ENCODE assay signal across 30 cellular contexts in genomic region chr20:4322499-4322898, GRCh38.
A peak's percentile ranks its signal among the peaks of the same experiment; 100 is the strongest.
DNase-seq lines count a peak whose midpoint lies in the region; ATAC-seq, FAIRE-seq and TF ChIP-seq lines count a peak whose summit lies in the region.
"Had no signal": no experiment of that assay in that cellular context is flagged by ENCODE, and none has a peak within 500 bp of the region (broad histone marks: within the 10 kb centered on the region; RNA-seq: fewer than 3 reads in every experiment).

No MANE protein-coding gene starts in this region.

- peaks cover 0 to 3% of the 10 kb centered on the region in 2 donors for H3K9me3 Mint-ChIP-seq in stimulated activated naive B cell treated with anti-CD40 and anti-IgM and Interleukin-4, amounts not matched to agents 10 μg/mL and 1 μg/mL and 100 μg/mL, for 72 hours

- TF ChIP-seq CTCF in SK-N-SH (IDR thresholded peaks at IDR 0.05) (no peak), epithelial cell of esophagus (IDR thresholded peaks at IDR 0.05; ENCODE audit: insufficient read depth, low read depth, low read length, missing control alignments) (peak; percentile 8)

- no peaks in the 10 kb centered on the region for H3K36me3 Mint-ChIP-seq in stimulated activated naive B cell treated with anti-CD40 and anti-IgM and Interleukin-4, amounts not matched to agents 10 μg/mL and 1 μg/mL and 100 μg/mL, for 72 hours
- H3K36me3 Mint-ChIP-seq: CD4-positive, alpha-beta memory T cell had no signal

- ATAC-seq in SK-N-SH treated with all-trans-retinoic acid at 6 μM for 48 hours = no peak
- peak; percentile 48 to 53 for ATAC-seq in stimulated activated naive B cell treated with anti-CD40 and anti-IgM and Interleukin-4, amounts not matched to agents 10 μg/mL and 1 μg/mL and 100 μg/mL, for 72 hours (replicated peaks)
- ATAC-seq: GM23338 had no signal

- H3K9me2 ChIP-seq in SK-N-SH (no peaks in the 10 kb centered on the region), GM23248 (ENCODE audit: insufficient read depth) (no peaks in the 10 kb centered on the region)

- H3K36me3 ChIP-seq in SK-N-SH (replicated peaks in 1 of 2; ENCODE audit: control insufficient read depth in 1 of 2, insufficient read depth in 2 of 2, low read length in 1 of 2) (no peaks in the 10 kb centered on the region), GM23248 (ENCODE audit: low read depth) (no peaks in the 10 kb centered on the region)

- WGBS in SK-N-SH (ENCODE audit: low lambda C conversion rate) = 6% methylated on average over 1 of the region's 1 CpG
- 29 to 42% methylated on average over 1 of the region's 1 CpG for WGBS in GM23248 (ENCODE audit: low coverage in 1 of 2, low lambda C conversion rate in 2 of 2, missing lambda C conversion rate in 2 of 2), 2 experiments

- H3F3A ChIP-seq in SK-N-SH (replicated peaks; ENCODE audit: insufficient read depth) (no peaks in the 10 kb centered on the region), GM23248 (ENCODE audit: insufficient read depth) (no peaks in the 10 kb centered on the region)

- in situ Hi-C loops in GM23248 (cut with MboI) = no loop called here

- no peak overlapping the region for H3K4me3 ChIP-seq in SK-N-SH (ENCODE audit: low read depth in 2 of 2, low read length in 1 of 2)
- H3K4me3 ChIP-seq in GM23248 = no peak overlapping the region
- no peak overlapping the region for H3K4me3 ChIP-seq in epithelial cell of esophagus (ENCODE audit: low read length)
- H3K4me3 ChIP-seq: GM23338 had no signal

- no peak for TF ChIP-seq EP300 in SK-N-SH (IDR thresholded peaks at IDR 0.05; ENCODE audit: borderline replicate concordance in 1 of 2, low read depth in 1 of 2, low read length in 1 of 2)

- peaks cover 4 to 7% of the 10 kb centered on the region in 2 donors for H3K27me3 Mint-ChIP-seq in stimulated activated naive B cell treated with anti-CD40 and anti-IgM and Interleukin-4, amounts not matched to agents 10 μg/mL and 1 μg/mL and 100 μg/mL, for 72 hours

- no peak overlapping the region for H3K4me2 ChIP-seq in SK-N-SH
- no peak overlapping the region for H3K4me2 ChIP-seq in GM23248 (ENCODE audit: unreplicated experiment)
- H3K4me2 ChIP-seq: GM23338, KMS-11 had no signal

- H3K4me1 Mint-ChIP-seq in stimulated activated naive B cell treated with anti-CD40 and anti-IgM and Interleukin-4, amounts not matched to agents 10 μg/mL and 1 μg/mL and 100 μg/mL, for 72 hours = peaks cover 13 to 14% of the 10 kb centered on the region in 2 donors
- H3K4me1 Mint-ChIP-seq: CD4-positive, alpha-beta memory T cell; GM23338 had no signal

- H3K27ac ChIP-seq in SK-N-SH (ENCODE audit: low read depth in 2 of 2, low read length in 1 of 2) (no peak overlapping the region), GM23248 (no peak overlapping the region)
- H3K27ac ChIP-seq: KMS-11, RWPE1 had no signal

- TF ChIP-seq RAD21 in SK-N-SH (IDR thresholded peaks at IDR 0.05; ENCODE audit: low read length) = no peak

- POLR2A ChIA-PET in SK-N-SH (lab: Yijun Ruan, JAX) = no interaction called here

- H3K79me2 ChIP-seq in SK-N-SH (ENCODE audit: insufficient read depth) = no peaks in the 10 kb centered on the region
- no peaks in the 10 kb centered on the region for H3K79me2 ChIP-seq in GM23248 (ENCODE audit: insufficient read depth)

- H3K27me3 ChIP-seq in SK-N-SH (ENCODE audit: insufficient read depth) = no peaks in the 10 kb centered on the region
- H3K27me3 ChIP-seq in GM23248 (replicated peaks; ENCODE audit: insufficient read depth) = no peaks in the 10 kb centered on the region

- H4K20me1 ChIP-seq in SK-N-SH (ENCODE audit: insufficient read depth) (no peaks in the 10 kb centered on the region), GM23248 (ENCODE audit: insufficient read depth) (no peaks in the 10 kb centered on the region)

- CTCF ChIA-PET in SK-N-SH (lab: Yijun Ruan, JAX) = no interaction called here

- DNase-seq in SK-N-SH (no peak), GM23248 (peak; percentile 37), epithelial cell of esophagus (ENCODE audit: low read depth) (no peak), GM12892 (ENCODE audit: insufficient read length) (no peak), COR-L47 (lab: John Stamatoyannopoulos, UW) (no peak), DMS53 treated with DMSO at 0.1 percent for 48 hours (lab: John Stamatoyannopoulos, UW; ENCODE audit: unreplicated experiment) (no peak)
- no peak for DNase-seq in stimulated activated naive B cell treated with anti-CD40 and anti-IgM and Interleukin-4, amounts not matched to agents 10 μg/mL and 1 μg/mL and 100 μg/mL, for 72 hours
- DNase-seq: 8988T; ACHN; Caco-2; CD4-positive, alpha-beta memory T cell; DMS79; GF-D8; HCEC 1CT; MM.1S; NCI-H1092 treated with DMSO at 0.1 percent for 48 hours; NCI-H1436; NCI-H187; NCI-H2081 treated with DMSO at 0.1 percent for 48 hours; NCI-H2171; NCI-H226; NCI-H510A; NCI-H69; SHP77 had no signal

- H3K9me3 ChIP-seq in SK-N-SH = no peaks in the 10 kb centered on the region
- H3K9me3 ChIP-seq in GM23248 (ENCODE audit: low read depth) = no peaks in the 10 kb centered on the region

- TF ChIP-seq POLR2A in GM12892 (IDR thresholded peaks at IDR 0.05; ENCODE audit: low read depth, low read length) = no peak

- H2AFZ ChIP-seq in SK-N-SH (ENCODE audit: low read depth) (0 out of 2 replicates have a peak overlapping the region, but pooled peaks have one; percentile 53), GM23248 (no peak overlapping the region)
- H2AFZ ChIP-seq: GM23338 had no signal

- no peak overlapping the region for H3K9ac ChIP-seq in SK-N-SH
- H3K9ac ChIP-seq in GM23248 = no peak overlapping the region
- H3K9ac ChIP-seq: KMS-11 had no signal

- no peak overlapping the region for H3K27ac Mint-ChIP-seq in stimulated activated naive B cell treated with anti-CD40 and anti-IgM and Interleukin-4, amounts not matched to agents 10 μg/mL and 1 μg/mL and 100 μg/mL, for 72 hours
- H3K27ac Mint-ChIP-seq: GM23338, IgD-negative memory B cell had no signal

- no peaks in the 10 kb centered on the region for H3K4me1 ChIP-seq in SK-N-SH (ENCODE audit: control insufficient read depth in 1 of 2, insufficient read depth in 2 of 2, low read depth in 1 of 2, low read length in 1 of 2)
- no peaks in the 10 kb centered on the region for H3K4me1 ChIP-seq in GM23248 (ENCODE audit: insufficient read depth)

- H3K4me3 Mint-ChIP-seq in stimulated activated naive B cell treated with anti-CD40 and anti-IgM and Interleukin-4, amounts not matched to agents 10 μg/mL and 1 μg/mL and 100 μg/mL, for 72 hours = no peak overlapping the region
- H3K4me3 Mint-ChIP-seq: CD4-positive, alpha-beta memory T cell; GM23338; IgD-negative memory B cell had no signal

- FAIRE-seq in GM12892 (lab: Jason Lieb, UNC) = no peak
- FAIRE-seq: GM18507 had no signal

TF ChIP-seq in SK-N-SH, 30 proteins besides CTCF, POLR2A, EP300 and RAD21 (continues in another document):
- no peak for TF ChIP-seq GATA2 (CRISPR knock-in tag; IDR thresholded peaks at IDR 0.05)
- no peak for TF ChIP-seq MEF2A (IDR thresholded peaks at IDR 0.05; ENCODE audit: borderline replicate concordance, low read depth)
- TF ChIP-seq, protein P1, sequence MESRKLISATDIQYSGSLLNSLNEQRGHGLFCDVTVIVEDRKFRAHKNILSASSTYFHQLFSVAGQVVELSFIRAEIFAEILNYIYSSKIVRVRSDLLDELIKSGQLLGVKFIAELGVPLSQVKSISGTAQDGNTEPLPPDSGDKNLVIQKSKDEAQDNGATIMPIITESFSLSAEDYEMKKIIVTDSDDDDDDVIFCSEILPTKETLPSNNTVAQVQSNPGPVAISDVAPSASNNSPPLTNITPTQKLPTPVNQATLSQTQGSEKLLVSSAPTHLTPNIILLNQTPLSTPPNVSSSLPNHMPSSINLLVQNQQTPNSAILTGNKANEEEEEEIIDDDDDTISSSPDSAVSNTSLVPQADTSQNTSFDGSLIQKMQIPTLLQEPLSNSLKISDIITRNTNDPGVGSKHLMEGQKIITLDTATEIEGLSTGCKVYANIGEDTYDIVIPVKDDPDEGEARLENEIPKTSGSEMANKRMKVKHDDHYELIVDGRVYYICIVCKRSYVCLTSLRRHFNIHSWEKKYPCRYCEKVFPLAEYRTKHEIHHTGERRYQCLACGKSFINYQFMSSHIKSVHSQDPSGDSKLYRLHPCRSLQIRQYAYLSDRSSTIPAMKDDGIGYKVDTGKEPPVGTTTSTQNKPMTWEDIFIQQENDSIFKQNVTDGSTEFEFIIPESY (IDR thresholded peaks at IDR 0.05; ENCODE audit: borderline replicate concordance, low read depth) = no peak

TF ChIP-seq in SK-N-SH treated with all-trans-retinoic acid at 6 μM for 48 hours, 23 proteins besides CTCF, POLR2A, EP300 and RAD21 (continues in another document):
- TF ChIP-seq PATZ1 (CRISPR knock-in tag; IDR thresholded peaks at IDR 0.05; ENCODE audit: borderline replicate concordance) (no peak), PPARA (CRISPR knock-in tag; IDR thresholded peaks at IDR 0.05; ENCODE audit: borderline replicate concordance) (no peak), CREB5 (CRISPR knock-in tag; IDR thresholded peaks at IDR 0.05; ENCODE audit: low read depth) (no peak), ARNTL (CRISPR knock-in tag; IDR thresholded peaks at IDR 0.05; ENCODE audit: borderline replicate concordance, low read depth) (no peak), ZNF565 (CRISPR knock-in tag; conservative IDR thresholded peaks at IDR 0.05; ENCODE audit: low read depth) (no peak), ZFP30 (CRISPR knock-in tag; IDR thresholded peaks at IDR 0.05) (no peak), ZC3H10 (CRISPR knock-in tag; IDR thresholded peaks at IDR 0.05) (no peak)
